Comparison of ENCODE assay signal across 29 cellular contexts in the genomic region with DNA sequence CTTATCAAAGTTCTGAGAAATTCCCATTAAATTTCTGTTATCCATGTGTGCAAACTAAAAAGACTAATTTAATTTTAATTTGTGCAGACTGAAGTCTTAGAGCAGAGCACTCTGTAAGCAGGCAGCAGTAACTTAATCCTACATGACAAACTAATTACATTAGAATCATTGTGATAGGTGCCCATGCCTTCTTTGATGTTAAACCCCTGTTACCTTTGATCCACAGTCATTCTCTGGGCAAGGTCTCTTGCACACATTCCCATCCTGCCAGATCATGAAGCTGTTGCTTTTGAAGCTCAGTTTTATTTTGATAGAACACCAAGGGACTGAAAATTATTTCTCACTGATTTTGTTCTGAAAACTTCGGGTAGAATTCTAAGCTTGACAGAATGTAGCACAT.
DNase-seq lines count a peak whose midpoint lies in the region; ATAC-seq, FAIRE-seq and TF ChIP-seq lines count a peak whose summit lies in the region.
"Had no signal": no experiment of that assay in that cellular context is flagged by ENCODE, and none has a peak within 500 bp of the region (broad histone marks: within the 10 kb centered on the region; RNA-seq: fewer than 3 reads in every experiment).

No MANE protein-coding gene starts in this region.

- 0 out of 2 replicates have a peak, but pooled peaks cover 3% of the 10 kb centered on the region for H4K20me1 ChIP-seq in HepG2 (ENCODE audit: insufficient read depth, low read length)

- H3K4me3 ChIP-seq in HepG2 (replicated peaks in 1 of 3; ENCODE audit: insufficient read depth in 1 of 3, low read depth in 2 of 3, low read length in 3 of 3) = no peak overlapping the region
- H3K4me3 ChIP-seq in right lobe of liver = no peak overlapping the region
- no peak overlapping the region for H3K4me3 ChIP-seq in Peyer's patch
- no peak overlapping the region for H3K4me3 ChIP-seq in colonic mucosa
- H3K4me3 ChIP-seq in testis = no peak overlapping the region
- H3K4me3 ChIP-seq: BLaER1, esophagus squamous epithelium, GM12878, lung, ovary, tibial nerve had no signal

- in situ Hi-C loops in HepG2 (cut with HindIII; ENCODE audit: extremely low pct_ligation_motif_present, low pct_unique_long_range_greater_than_20kb) = no loop called here

- no peak for TF ChIP-seq EP300 in HepG2 (IDR thresholded peaks at IDR 0.05; ENCODE audit: low read depth in 2 of 2, low read length in 2 of 2)
- no peak for TF ChIP-seq EP300 in HepG2 (CRISPR knock-in tag; IDR thresholded peaks at IDR 0.05; ENCODE audit: borderline replicate concordance)

- H3K79me2 ChIP-seq in HepG2 (ENCODE audit: insufficient read depth, low read length) = peaks cover 5% of the 10 kb centered on the region

- H3K4me1 Mint-ChIP-seq in nephron = peaks cover 67% of the 10 kb centered on the region
- H3K4me1 Mint-ChIP-seq: central memory CD8-positive, alpha-beta T cell had no signal

- intact Hi-C loops in HepG2 (cut with micrococcal nuclease; ENCODE audit: unreplicated experiment) = no loop called here
- intact Hi-C loops in right lobe of liver (cut with DNase I) = no loop called here
- intact Hi-C loops in colonic mucosa (cut with DNase I) = no loop called here
- intact Hi-C loops in testis (cut with DNase I; ENCODE audit: low total_unique reads) = no loop called here

- no peak overlapping the region for H3K4me2 ChIP-seq in HepG2 (ENCODE audit: low read depth, low read length)
- H3K4me2 ChIP-seq: BLaER1 had no signal

- H3K27ac ChIP-seq in HepG2 (ENCODE audit: extremely low read length, insufficient read depth, low read length) (no peak overlapping the region), right lobe of liver (no peak overlapping the region), Peyer's patch (peak overlapping the region in 3 of 4 donors; percentile 14 to 80 (median 18)), colonic mucosa (no peak overlapping the region), testis (no peak overlapping the region)
- H3K27ac ChIP-seq: BLaER1, esophagus squamous epithelium, ovary had no signal

- no peak for TF ChIP-seq RAD21 in HepG2 (CRISPR knock-in tag; IDR thresholded peaks at IDR 0.05)

- no peak for FAIRE-seq in HepG2 (lab: Jason Lieb, UNC)
- FAIRE-seq: endometrium, GM12878 had no signal

- CTCF ChIA-PET in HepG2 (lab: Yijun Ruan, JAX; ENCODE audit: low intra/inter-chr PET ratio, low total read pairs) = no interaction called here

- DNase-seq in HepG2 (ENCODE audit: low spot score) (peak; percentile 35), right lobe of liver (no peak), Peyer's patch (peak in 1 of 3 donors; percentile 50), NOMO-1 (lab: John Stamatoyannopoulos, UW; ENCODE audit: unreplicated experiment in 2 of 2) (no peak), colonic mucosa (no peak), testis (no peak)
- DNase-seq: activated CD8-positive, alpha-beta memory T cell treated with anti-CD3 and anti-CD28 coated beads, Interleukin-2, amount 50 U/mL, for 48 hours; activated CD8-positive, alpha-beta T cell treated with anti-CD3 and anti-CD28 coated beads for 36 hours; activated naive CD4-positive, alpha-beta T cell treated with Interleukin-2 at 50 U/mL for 16 hours; dermis blood vessel endothelial cell; DMS 273 treated with DMSO at 0.1 percent for 48 hours; esophagus squamous epithelium; foreskin melanocyte; HCEC 1CT; NCI-H146; NCI-H2107; NCI-H446; ovary; Right ventricle myocardium superior; stimulated activated CD4-positive, alpha-beta T cell treated with anti-CD3 and anti-CD28 coated beads, Interleukin-2, amount 100 ng/mL, for 48 hours had no signal

- 75% methylated on average over 1 of the region's 1 CpG for WGBS in HepG2 (ENCODE audit: low lambda C conversion rate)
- 86% methylated on average over 1 of the region's 1 CpG for whole genome bisulfite sequencing in right lobe of liver (ENCODE audit: insufficient coverage, low coverage, low lambda C conversion rate, missing lambda C conversion rate)
- WGBS in testis, 2 donors = 69 to 88% methylated on average over 1 of the region's 1 CpG

- H3K4me1 ChIP-seq in HepG2 (ENCODE audit: insufficient read depth, low read length) (peaks cover 63% of the 10 kb centered on the region), right lobe of liver (no peaks in the 10 kb centered on the region), Peyer's patch (peaks cover 0 to 28% (median 0%) of the 10 kb centered on the region in 4 donors), colonic mucosa (no peaks in the 10 kb centered on the region), testis (peaks cover 29% of the 10 kb centered on the region)

- H3K4me3 Mint-ChIP-seq in nephron = no peak overlapping the region
- H3K4me3 Mint-ChIP-seq: activated CD8-positive, alpha-beta T cell treated with anti-CD3 and anti-CD28 coated beads for 36 hours; activated T-helper 1 cell treated with anti-CD3 and anti-CD28 coated beads, Interleukin-12 subunit alpha, Interleukin-12 subunit beta, Interleukin-2, Interleukin-4 antibody, amounts not matched to agents 30 ng/mL and 10 ng/mL and 1 ng/mL, durations not matched to agents 14 hours and 24 hours and 36 hours; central memory CD8-positive, alpha-beta T cell had no signal

- BruUV-seq in HepG2 (replicated peaks; lab: Mats Ljungman, UMichigan) = no TSS peak

- H3K9ac ChIP-seq in HepG2 (ENCODE audit: insufficient read depth, low read depth, low read length) = no peak overlapping the region
- no peak overlapping the region for H3K9ac ChIP-seq in colonic mucosa (ENCODE audit: low read depth in 2 of 2, low read length in 2 of 2)
- H3K9ac ChIP-seq: BLaER1 had no signal

- H3K9me3 Mint-ChIP-seq in nephron = no peaks in the 10 kb centered on the region
- H3K9me3 Mint-ChIP-seq: activated CD8-positive, alpha-beta T cell treated with anti-CD3 and anti-CD28 coated beads for 36 hours; activated T-helper 1 cell treated with anti-CD3 and anti-CD28 coated beads, Interleukin-12 subunit alpha, Interleukin-12 subunit beta, Interleukin-2, Interleukin-4 antibody, amounts not matched to agents 30 ng/mL and 10 ng/mL and 1 ng/mL, durations not matched to agents 14 hours and 24 hours and 36 hours; central memory CD8-positive, alpha-beta T cell had no signal

- ATAC-seq in HepG2 (no peak), right lobe of liver (no peak), GM18511 (IDR thresholded peaks at IDR 0.05; ENCODE audit: unreplicated experiment) (no peak)
- ATAC-seq: activated CD8-positive, alpha-beta T cell treated with anti-CD3 and anti-CD28 coated beads for 36 hours; GM12878 had no signal

- peaks cover 12 to 32% of the 10 kb centered on the region in 2 experiments for H3K36me3 ChIP-seq in HepG2 (replicated peaks in 1 of 2; ENCODE audit: control insufficient read depth in 1 of 2, insufficient read depth in 2 of 2, low read length in 2 of 2)
- H3K36me3 ChIP-seq in right lobe of liver = peaks cover 0 to 6% (median 0%) of the 10 kb centered on the region in 4 donors
- H3K36me3 ChIP-seq in Peyer's patch = no peaks in the 10 kb centered on the region
- no peaks in the 10 kb centered on the region for H3K36me3 ChIP-seq in colonic mucosa
- H3K36me3 ChIP-seq in testis (ENCODE audit: low read depth, missing control alignments) = no peaks in the 10 kb centered on the region
- H3K36me3 ChIP-seq: esophagus squamous epithelium, ovary, tibial nerve had no signal

- TF ChIP-seq CTCF in HepG2 (CRISPR knock-in tag; IDR thresholded peaks at IDR 0.05) (no peak), right lobe of liver (IDR thresholded peaks at IDR 0.05) (no peak), Peyer's patch (IDR thresholded peaks at IDR 0.05) (no peak), nephron (IDR thresholded peaks at IDR 0.05; ENCODE audit: unreplicated experiment in 3 of 3) (no peak), colonic mucosa (IDR thresholded peaks at IDR 0.05) (no peak), testis (IDR thresholded peaks at IDR 0.05) (no peak)

- POLR2A ChIA-PET in HepG2 (lab: Yijun Ruan, JAX) = interaction anchor here (1.2 to 1.5 kb wide), 2 partner anchors 12 to 13 kb away, joined by 3 to 7 read pairs; no protein-coding TSS in a partner anchor

- peaks cover 12% of the 10 kb centered on the region for H3K36me3 Mint-ChIP-seq in nephron (ENCODE audit: low read depth)

- no peak overlapping the region for H2AFZ ChIP-seq in HepG2 (ENCODE audit: low read length)

- no peak for TF ChIP-seq POLR2A in HepG2 (IDR thresholded peaks at IDR 0.05; ENCODE audit: insufficient read depth in 1 of 2, low read depth in 2 of 2, low read length in 2 of 2)
- no peak for TF ChIP-seq POLR2A in right lobe of liver (IDR thresholded peaks at IDR 0.05)
- TF ChIP-seq POLR2A in Peyer's patch (IDR thresholded peaks at IDR 0.05) = no peak
- TF ChIP-seq POLR2A in testis (IDR thresholded peaks at IDR 0.05) = no peak

- H3K27me3 Mint-ChIP-seq in nephron (ENCODE audit: low read depth) = peaks cover 4% of the 10 kb centered on the region

- H3K27ac Mint-ChIP-seq in nephron = peak overlapping the region; percentile 67 to 77 (median 71)
- H3K27ac Mint-ChIP-seq: activated CD8-positive, alpha-beta T cell treated with anti-CD3 and anti-CD28 coated beads for 36 hours; activated T-helper 1 cell treated with anti-CD3 and anti-CD28 coated beads, Interleukin-12 subunit alpha, Interleukin-12 subunit beta, Interleukin-2, Interleukin-4 antibody, amounts not matched to agents 30 ng/mL and 10 ng/mL and 1 ng/mL, durations not matched to agents 14 hours and 24 hours and 36 hours had no signal

- no peaks in the 10 kb centered on the region for H3K9me3 ChIP-seq in HepG2 (ENCODE audit: low read length)
- H3K9me3 ChIP-seq in right lobe of liver = no peaks in the 10 kb centered on the region
- H3K9me3 ChIP-seq in Peyer's patch = no peaks in the 10 kb centered on the region
- H3K9me3 ChIP-seq in colonic mucosa = no peaks in the 10 kb centered on the region
- H3K9me3 ChIP-seq in testis = no peaks in the 10 kb centered on the region
- H3K9me3 ChIP-seq: esophagus squamous epithelium, ovary, tibial nerve had no signal

- H3K27me3 ChIP-seq in HepG2 (ENCODE audit: control insufficient read depth in 1 of 2, insufficient read depth in 2 of 2, low read length in 2 of 2) = no peaks in the 10 kb centered on the region
- no peaks in the 10 kb centered on the region for H3K27me3 ChIP-seq in right lobe of liver
- no peaks in the 10 kb centered on the region for H3K27me3 ChIP-seq in Peyer's patch
- H3K27me3 ChIP-seq in colonic mucosa = no peaks in the 10 kb centered on the region
- no peaks in the 10 kb centered on the region for H3K27me3 ChIP-seq in testis
- H3K27me3 ChIP-seq: BLaER1, esophagus squamous epithelium, ovary, tibial nerve had no signal

TF ChIP-seq in HepG2, 621 proteins besides CTCF, POLR2A, EP300 and RAD21:
- TF ChIP-seq, protein P1, sequence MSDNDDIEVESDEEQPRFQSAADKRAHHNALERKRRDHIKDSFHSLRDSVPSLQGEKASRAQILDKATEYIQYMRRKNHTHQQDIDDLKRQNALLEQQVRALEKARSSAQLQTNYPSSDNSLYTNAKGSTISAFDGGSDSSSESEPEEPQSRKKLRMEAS (IDR thresholded peaks at IDR 0.05) = no peak
- 0 out of 2 replicates have a peak, but pooled peaks have one; percentile 32 for TF ChIP-seq PAF1 (CRISPR knock-in tag; IDR thresholded peaks at IDR 0.05)

Comparison
In these comparisons a context has a peak if more than half of its experiments do, and no peak if none do; other contexts are left out.
1. H3K27ac ChIP-seq: peak in Peyer's patch (3 of 4); none in HepG2 (single experiment), right lobe of liver (0 of 3), colonic mucosa (single experiment) and testis (0 of 2).